1 cellular context compared by ENCODE assay signal in the genomic region with DNA sequence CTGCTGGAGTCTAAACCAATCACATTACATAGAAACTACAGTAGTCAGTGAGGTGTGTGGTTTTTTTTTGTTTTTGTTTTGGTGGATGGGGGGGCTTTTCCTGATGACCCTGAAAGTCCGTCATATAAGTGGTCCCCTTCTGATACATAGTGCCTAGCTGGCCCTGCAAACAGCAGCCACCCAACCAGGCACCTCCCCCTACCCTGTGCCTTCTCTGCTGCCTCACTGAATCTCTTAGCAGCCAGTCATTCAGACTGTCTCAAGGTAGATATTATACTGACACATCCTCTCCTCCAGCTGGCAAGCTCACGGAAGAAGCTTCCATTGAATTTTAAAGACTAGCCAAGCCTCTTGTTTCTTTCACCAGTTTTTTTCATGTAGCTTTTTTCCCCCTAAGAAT.
TF ChIP-seq lines count a peak whose summit lies in the region.

No MANE protein-coding gene starts in this region.

TF ChIP-seq in WTC11, 78 proteins besides CTCF, POLR2A, EP300 and RAD21:
- TF ChIP-seq FOXP1 (CRISPR knock-in tag; IDR thresholded peaks at IDR 0.05; ENCODE audit: borderline replicate concordance) (no peak), ZNF423 (CRISPR knock-in tag; IDR thresholded peaks at IDR 0.05) (no peak), ESRRA (CRISPR knock-in tag; IDR thresholded peaks at IDR 0.05; ENCODE audit: borderline replicate concordance) (no peak), ZNF232 (CRISPR knock-in tag; IDR thresholded peaks at IDR 0.05) (no peak), ZNF263 (CRISPR knock-in tag; IDR thresholded peaks at IDR 0.05; ENCODE audit: low read depth) (no peak), ELF4 (CRISPR knock-in tag; IDR thresholded peaks at IDR 0.05; ENCODE audit: low read depth) (no peak), TEAD1 (CRISPR knock-in tag; IDR thresholded peaks at IDR 0.05) (no peak), E2F5 (CRISPR knock-in tag; IDR thresholded peaks at IDR 0.05) (no peak)
- TF ChIP-seq, protein P1, sequence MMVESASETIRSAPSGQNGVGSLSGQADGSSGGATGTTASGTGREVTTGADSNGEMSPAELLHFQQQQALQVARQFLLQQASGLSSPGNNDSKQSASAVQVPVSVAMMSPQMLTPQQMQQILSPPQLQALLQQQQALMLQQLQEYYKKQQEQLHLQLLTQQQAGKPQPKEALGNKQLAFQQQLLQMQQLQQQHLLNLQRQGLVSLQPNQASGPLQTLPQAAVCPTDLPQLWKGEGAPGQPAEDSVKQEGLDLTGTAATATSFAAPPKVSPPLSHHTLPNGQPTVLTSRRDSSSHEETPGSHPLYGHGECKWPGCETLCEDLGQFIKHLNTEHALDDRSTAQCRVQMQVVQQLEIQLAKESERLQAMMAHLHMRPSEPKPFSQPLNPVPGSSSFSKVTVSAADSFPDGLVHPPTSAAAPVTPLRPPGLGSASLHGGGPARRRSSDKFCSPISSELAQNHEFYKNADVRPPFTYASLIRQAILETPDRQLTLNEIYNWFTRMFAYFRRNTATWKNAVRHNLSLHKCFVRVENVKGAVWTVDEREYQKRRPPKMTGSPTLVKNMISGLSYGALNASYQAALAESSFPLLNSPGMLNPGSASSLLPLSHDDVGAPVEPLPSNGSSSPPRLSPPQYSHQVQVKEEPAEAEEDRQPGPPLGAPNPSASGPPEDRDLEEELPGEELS (CRISPR knock-in tag; IDR thresholded peaks at IDR 0.05): no peak
- TF ChIP-seq, protein P2, sequence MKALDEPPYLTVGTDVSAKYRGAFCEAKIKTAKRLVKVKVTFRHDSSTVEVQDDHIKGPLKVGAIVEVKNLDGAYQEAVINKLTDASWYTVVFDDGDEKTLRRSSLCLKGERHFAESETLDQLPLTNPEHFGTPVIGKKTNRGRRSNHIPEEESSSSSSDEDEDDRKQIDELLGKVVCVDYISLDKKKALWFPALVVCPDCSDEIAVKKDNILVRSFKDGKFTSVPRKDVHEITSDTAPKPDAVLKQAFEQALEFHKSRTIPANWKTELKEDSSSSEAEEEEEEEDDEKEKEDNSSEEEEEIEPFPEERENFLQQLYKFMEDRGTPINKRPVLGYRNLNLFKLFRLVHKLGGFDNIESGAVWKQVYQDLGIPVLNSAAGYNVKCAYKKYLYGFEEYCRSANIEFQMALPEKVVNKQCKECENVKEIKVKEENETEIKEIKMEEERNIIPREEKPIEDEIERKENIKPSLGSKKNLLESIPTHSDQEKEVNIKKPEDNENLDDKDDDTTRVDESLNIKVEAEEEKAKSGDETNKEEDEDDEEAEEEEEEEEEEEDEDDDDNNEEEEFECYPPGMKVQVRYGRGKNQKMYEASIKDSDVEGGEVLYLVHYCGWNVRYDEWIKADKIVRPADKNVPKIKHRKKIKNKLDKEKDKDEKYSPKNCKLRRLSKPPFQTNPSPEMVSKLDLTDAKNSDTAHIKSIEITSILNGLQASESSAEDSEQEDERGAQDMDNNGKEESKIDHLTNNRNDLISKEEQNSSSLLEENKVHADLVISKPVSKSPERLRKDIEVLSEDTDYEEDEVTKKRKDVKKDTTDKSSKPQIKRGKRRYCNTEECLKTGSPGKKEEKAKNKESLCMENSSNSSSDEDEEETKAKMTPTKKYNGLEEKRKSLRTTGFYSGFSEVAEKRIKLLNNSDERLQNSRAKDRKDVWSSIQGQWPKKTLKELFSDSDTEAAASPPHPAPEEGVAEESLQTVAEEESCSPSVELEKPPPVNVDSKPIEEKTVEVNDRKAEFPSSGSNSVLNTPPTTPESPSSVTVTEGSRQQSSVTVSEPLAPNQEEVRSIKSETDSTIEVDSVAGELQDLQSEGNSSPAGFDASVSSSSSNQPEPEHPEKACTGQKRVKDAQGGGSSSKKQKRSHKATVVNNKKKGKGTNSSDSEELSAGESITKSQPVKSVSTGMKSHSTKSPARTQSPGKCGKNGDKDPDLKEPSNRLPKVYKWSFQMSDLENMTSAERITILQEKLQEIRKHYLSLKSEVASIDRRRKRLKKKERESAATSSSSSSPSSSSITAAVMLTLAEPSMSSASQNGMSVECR (CRISPR knock-in tag; IDR thresholded peaks at IDR 0.05; ENCODE audit: borderline replicate concordance): no peak
- TF ChIP-seq, protein P3, sequence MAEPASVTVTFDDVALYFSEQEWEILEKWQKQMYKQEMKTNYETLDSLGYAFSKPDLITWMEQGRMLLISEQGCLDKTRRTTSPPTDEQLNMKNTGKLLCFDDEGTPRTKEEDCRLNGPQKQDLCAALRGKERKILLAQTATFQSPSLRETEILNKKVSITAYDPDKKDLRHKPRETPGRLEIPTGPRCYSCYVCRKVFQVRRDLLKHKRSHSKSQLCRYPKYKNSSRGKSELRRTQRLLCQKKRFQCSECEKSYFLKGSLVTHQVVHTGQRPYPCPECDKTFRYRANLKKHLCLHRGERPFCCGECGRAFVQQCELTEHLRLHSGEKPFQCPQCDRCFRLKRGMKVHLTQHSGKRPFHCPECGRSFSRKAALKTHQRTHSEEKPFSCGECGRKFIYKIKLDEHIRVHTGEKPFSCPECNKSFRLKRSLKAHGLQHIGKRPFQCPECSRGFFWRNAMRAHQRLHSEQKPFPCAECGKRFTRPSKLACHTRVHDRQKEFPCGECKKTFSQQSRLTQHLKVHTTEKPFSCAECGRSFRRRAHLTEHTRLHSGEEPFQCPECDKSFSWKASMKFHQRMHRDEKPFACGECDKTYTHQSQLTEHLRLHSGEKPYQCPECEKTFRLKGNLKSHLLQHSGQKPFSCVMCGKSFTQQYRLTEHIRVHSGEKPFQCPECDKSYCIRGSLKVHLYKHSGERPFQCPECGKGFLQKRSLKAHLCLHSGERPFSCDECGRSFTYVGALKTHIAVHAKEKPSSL (CRISPR knock-in tag; conservative IDR thresholded peaks at IDR 0.05): no peak
